ENCODE assay signal across 1 cellular context in the genomic region with DNA sequence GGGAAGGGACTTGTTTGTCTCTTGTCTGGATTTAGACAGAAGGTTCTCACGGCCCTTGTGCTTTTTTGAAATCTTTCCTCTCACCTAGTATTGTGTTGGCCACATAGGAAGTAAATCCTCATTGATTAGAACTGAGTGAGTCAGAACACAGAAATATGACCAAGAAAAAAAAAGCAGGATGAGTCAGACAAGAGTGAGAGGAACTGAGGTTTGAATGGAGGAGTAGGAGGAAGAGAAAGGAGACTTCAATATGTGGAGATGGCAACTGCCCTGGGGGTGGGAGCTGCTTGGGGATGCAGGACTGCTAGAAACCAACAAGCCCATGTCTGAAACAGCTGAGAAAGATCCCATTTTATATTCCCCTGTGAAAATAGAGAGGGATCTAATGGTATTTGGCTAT.
TF ChIP-seq lines count a peak whose summit lies in the region.

No MANE protein-coding gene starts in this region.

TF ChIP-seq in SK-N-SH, 30 proteins besides CTCF, POLR2A, EP300 and RAD21 (continued from another document):
- no peak for TF ChIP-seq GABPA (IDR thresholded peaks at IDR 0.05; ENCODE audit: low read depth)
- TF ChIP-seq GATA2 (CRISPR knock-in tag; IDR thresholded peaks at IDR 0.05) = no peak
- TF ChIP-seq SIN3A (IDR thresholded peaks at IDR 0.05; ENCODE audit: borderline replicate concordance, low read depth, low read length) = no peak
- TF ChIP-seq SMC3 (IDR thresholded peaks at IDR 0.05; ENCODE audit: low read depth, low read length) = no peak
- TF ChIP-seq NFIC (IDR thresholded peaks at IDR 0.05; ENCODE audit: borderline replicate concordance) = no peak; the same call in 1 of the 2 replicates
- no peak for TF ChIP-seq FOXM1 (IDR thresholded peaks at IDR 0.05; ENCODE audit: low read depth)
- peak; percentile 92 for TF ChIP-seq JUND (IDR thresholded peaks at IDR 0.05)
- TF ChIP-seq, protein P1, sequence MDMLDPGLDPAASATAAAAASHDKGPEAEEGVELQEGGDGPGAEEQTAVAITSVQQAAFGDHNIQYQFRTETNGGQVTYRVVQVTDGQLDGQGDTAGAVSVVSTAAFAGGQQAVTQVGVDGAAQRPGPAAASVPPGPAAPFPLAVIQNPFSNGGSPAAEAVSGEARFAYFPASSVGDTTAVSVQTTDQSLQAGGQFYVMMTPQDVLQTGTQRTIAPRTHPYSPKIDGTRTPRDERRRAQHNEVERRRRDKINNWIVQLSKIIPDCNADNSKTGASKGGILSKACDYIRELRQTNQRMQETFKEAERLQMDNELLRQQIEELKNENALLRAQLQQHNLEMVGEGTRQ (IDR thresholded peaks at IDR 0.05; ENCODE audit: borderline replicate concordance, low read depth, low read length) = no peak
- TF ChIP-seq FOSL2 (IDR thresholded peaks at IDR 0.05; ENCODE audit: borderline replicate concordance, low read depth) = peak; percentile 92
